In the genomic region with DNA sequence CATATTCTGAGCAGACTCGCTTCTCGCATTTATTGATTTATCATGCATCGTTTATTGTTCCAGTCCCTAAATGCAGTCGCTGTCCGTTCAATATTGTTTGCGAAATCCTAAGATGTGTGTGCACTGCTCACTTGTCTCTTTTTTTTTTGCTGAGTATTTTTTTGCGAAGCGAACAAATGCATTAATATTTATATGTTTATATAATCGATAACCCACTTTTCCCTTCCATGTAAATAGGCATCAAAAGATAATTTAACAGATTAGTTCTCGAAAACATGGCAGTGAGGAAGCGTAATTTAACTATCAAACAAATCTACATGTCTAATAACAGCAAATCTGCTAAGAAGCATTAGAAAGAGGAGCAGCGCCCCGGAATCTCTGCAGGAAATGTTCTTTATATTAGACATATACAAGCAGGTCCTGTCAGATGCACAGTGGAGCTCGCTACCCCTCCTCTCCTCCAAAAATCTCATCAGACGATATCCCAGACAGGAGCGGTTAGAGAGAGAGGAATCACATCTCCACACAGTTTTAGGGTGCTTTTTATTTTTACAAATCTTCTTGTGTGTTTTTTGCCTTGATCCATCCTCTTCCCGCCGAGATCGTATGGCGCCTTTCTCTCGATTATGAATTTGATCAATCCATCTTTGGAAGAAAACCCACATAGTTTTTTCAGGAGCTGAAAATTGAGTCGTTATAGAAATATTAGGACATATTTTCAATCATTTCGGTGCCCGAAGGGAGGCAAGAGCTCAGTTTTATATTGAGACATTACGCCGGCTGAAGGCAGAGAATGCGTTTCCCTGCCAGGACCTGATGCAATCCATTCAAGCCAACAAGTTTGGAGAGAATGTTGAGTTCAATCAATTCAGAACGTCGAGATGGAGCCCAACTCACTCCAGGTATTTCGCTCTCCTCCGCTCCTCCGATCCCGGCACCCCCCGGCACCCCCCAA, we compare ENCODE assay signal across 8 cellular contexts. TPM values are rescaled to one million over a fixed set of nuclear protein-coding genes. Genes with fewer than 3 reads are reported as not detected.
DNase-seq lines count a peak whose midpoint lies in the region; ATAC-seq, FAIRE-seq and TF ChIP-seq lines count a peak whose summit lies in the region.

A gene with protein sequence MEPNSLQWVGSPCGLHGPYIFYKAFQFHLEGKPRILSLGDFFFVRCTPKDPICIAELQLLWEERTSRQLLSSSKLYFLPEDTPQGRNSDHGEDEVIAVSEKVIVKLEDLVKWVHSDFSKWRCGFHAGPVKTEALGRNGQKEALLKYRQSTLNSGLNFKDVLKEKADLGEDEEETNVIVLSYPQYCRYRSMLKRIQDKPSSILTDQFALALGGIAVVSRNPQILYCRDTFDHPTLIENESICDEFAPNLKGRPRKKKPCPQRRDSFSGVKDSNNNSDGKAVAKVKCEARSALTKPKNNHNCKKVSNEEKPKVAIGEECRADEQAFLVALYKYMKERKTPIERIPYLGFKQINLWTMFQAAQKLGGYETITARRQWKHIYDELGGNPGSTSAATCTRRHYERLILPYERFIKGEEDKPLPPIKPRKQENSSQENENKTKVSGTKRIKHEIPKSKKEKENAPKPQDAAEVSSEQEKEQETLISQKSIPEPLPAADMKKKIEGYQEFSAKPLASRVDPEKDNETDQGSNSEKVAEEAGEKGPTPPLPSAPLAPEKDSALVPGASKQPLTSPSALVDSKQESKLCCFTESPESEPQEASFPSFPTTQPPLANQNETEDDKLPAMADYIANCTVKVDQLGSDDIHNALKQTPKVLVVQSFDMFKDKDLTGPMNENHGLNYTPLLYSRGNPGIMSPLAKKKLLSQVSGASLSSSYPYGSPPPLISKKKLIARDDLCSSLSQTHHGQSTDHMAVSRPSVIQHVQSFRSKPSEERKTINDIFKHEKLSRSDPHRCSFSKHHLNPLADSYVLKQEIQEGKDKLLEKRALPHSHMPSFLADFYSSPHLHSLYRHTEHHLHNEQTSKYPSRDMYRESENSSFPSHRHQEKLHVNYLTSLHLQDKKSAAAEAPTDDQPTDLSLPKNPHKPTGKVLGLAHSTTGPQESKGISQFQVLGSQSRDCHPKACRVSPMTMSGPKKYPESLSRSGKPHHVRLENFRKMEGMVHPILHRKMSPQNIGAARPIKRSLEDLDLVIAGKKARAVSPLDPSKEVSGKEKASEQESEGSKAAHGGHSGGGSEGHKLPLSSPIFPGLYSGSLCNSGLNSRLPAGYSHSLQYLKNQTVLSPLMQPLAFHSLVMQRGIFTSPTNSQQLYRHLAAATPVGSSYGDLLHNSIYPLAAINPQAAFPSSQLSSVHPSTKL (plus strand): TSS at position 871 of the 955 bp plus-strand sequence. CDS start 11 bp downstream, at position 882.

- CTCF ChIA-PET in CD4-positive, alpha-beta T cell (lab: Charles Lee), result interaction anchor here (0.6 to 5.1 kb wide), 8 partner anchors 33 to 1374 kb away, joined by 3 to 20 read pairs (median 6); no protein-coding TSS in a partner anchor
- CTCF ChIA-PET in PC-3 (lab: Charles Lee), result interaction anchor here (0.6 to 3.1 kb wide), 8 partner anchors 33 to 345 kb away, joined by 3 to 49 read pairs (median 12); no protein-coding TSS in a partner anchor

- peak within 1 kb of the TSS; percentile 89 for H3K4me2 ChIP-seq in PC-3 (ENCODE audit: low read length)

- no peaks in the 10 kb centered on the region for H3K27me3 ChIP-seq in CD4-positive, alpha-beta T cell (ENCODE audit: control insufficient read depth, insufficient read depth, low read length)
- H3K27me3 ChIP-seq in PC-3 (ENCODE audit: low read length) (no peaks in the 10 kb centered on the region), upper lobe of right lung (no peaks in the 10 kb centered on the region)

- H3K4me3 Mint-ChIP-seq in CD4-positive, alpha-beta T cell, result peak within 1 kb of the TSS; percentile 92
- H3K4me3 Mint-ChIP-seq in natural killer cell treated with Interleukin-12 subunit alpha and Interleukin-12 subunit beta and Interleukin-15 and Interleukin-18, amount 100 ng/mL, for 72 hours, result peak within 1 kb of the TSS; percentile 95

- H3K27ac ChIP-seq in CD4-positive, alpha-beta T cell (ENCODE audit: low read depth, low read length), result peak within 1 kb of the TSS; percentile 98
- H3K27ac ChIP-seq in PC-3 (ENCODE audit: low read length), result peak within 1 kb of the TSS; percentile 79
- H3K27ac ChIP-seq in upper lobe of right lung, result peak within 1 kb of the TSS; percentile 97

- intact Hi-C loops in CD4-positive, alpha-beta T cell (cut with DNase I, micrococcal nuclease), result loop anchor here (5.0 to 10.0 kb wide), 4 partner anchors 136 to 914 kb away; partner anchors contain the start of gene EGR2 (in 1 of the 2)
- intact Hi-C loops in PC-3 (cut with micrococcal nuclease) (loop anchor here (1.0 to 5.0 kb wide), 10 partner anchors 108 to 1084 kb away; no protein-coding TSS in a partner anchor), upper lobe of right lung (cut with DNase I) (no loop called here)

- H3K36me3 Mint-ChIP-seq in CD4-positive, alpha-beta T cell (ENCODE audit: low read depth), result peaks cover 30% of the 10 kb centered on the region
- H3K36me3 Mint-ChIP-seq in activated naive CD4-positive, alpha-beta T cell treated with anti-CD3 and anti-CD28 coated beads, Interleukin-2, amount 50 U/mL, for 72 hours, result peaks cover 27 to 32% of the 10 kb centered on the region in 2 donors
- H3K36me3 Mint-ChIP-seq in natural killer cell treated with Interleukin-12 subunit alpha and Interleukin-12 subunit beta and Interleukin-15 and Interleukin-18, amount 100 ng/mL, for 72 hours, result peaks cover 8% of the 10 kb centered on the region

- H3K36me3 ChIP-seq in PC-3 (ENCODE audit: low read depth, low read length), result no peaks in the 10 kb centered on the region
- H3K36me3 ChIP-seq in upper lobe of right lung, result no peaks in the 10 kb centered on the region

- H3K27me3 Mint-ChIP-seq in CD4-positive, alpha-beta T cell, result no peaks in the 10 kb centered on the region
- no peaks in the 10 kb centered on the region for H3K27me3 Mint-ChIP-seq in natural killer cell treated with Interleukin-12 subunit alpha and Interleukin-12 subunit beta and Interleukin-15 and Interleukin-18, amount 100 ng/mL, for 72 hours

- no peak for FAIRE-seq in frontal cortex (lab: Jason Lieb, UNC)

- no peaks in the 10 kb centered on the region for H3K9me2 ChIP-seq in PC-3 (replicated peaks; ENCODE audit: low read length)

- peak within 1 kb of the TSS; percentile 97 for H2AFZ ChIP-seq in PC-3 (ENCODE audit: low read length)

- H4K20me1 ChIP-seq in PC-3 (ENCODE audit: low read length), result no peaks in the 10 kb centered on the region

- peaks cover 60% of the 10 kb centered on the region for H3K4me1 Mint-ChIP-seq in CD4-positive, alpha-beta T cell (ENCODE audit: low read depth)
- peaks cover 51 to 64% of the 10 kb centered on the region in 2 donors for H3K4me1 Mint-ChIP-seq in natural killer cell treated with Interleukin-12 subunit alpha and Interleukin-12 subunit beta and Interleukin-15 and Interleukin-18, amount 100 ng/mL, for 72 hours (ENCODE audit: low read depth in 2 of 2)

- DNase-seq in CD4-positive, alpha-beta T cell, result peak; percentile 29 to 51 (median 36)
- DNase-seq in HFF-Myc (ENCODE audit: extremely low read depth, low read depth) (peak; percentile 68), PC-3 (peak; percentile 94), frontal cortex (ENCODE audit: low spot score in 2 of 2) (peak in 1 of 2 donors; percentile 67), upper lobe of right lung (no peak)
- DNase-seq in activated naive CD4-positive, alpha-beta T cell treated with anti-CD3 and anti-CD28 coated beads, Interleukin-2, amount 50 U/mL, for 72 hours (ENCODE audit: low spot score in 2 of 2), result peak in 1 of 2 donors; percentile 47
- no peak for DNase-seq in natural killer cell treated with Interleukin-12 subunit alpha and Interleukin-12 subunit beta and Interleukin-15 and Interleukin-18, amount 100 ng/mL, for 72 hours (ENCODE audit: low spot score)

- ATAC-seq in CD4-positive, alpha-beta T cell (ENCODE audit: poor library complexity), result peak; percentile 14
- ATAC-seq in PC-3, result no peak
- ATAC-seq in activated naive CD4-positive, alpha-beta T cell treated with anti-CD3 and anti-CD28 coated beads, Interleukin-2, amount 50 U/mL, for 72 hours, result no peak
- ATAC-seq in natural killer cell treated with Interleukin-12 subunit alpha and Interleukin-12 subunit beta and Interleukin-15 and Interleukin-18, amount 100 ng/mL, for 72 hours, result no peak
- no peak for ATAC-seq in upper lobe of right lung
- no peak for ATAC-seq in HG02610 (IDR thresholded peaks at IDR 0.05; ENCODE audit: unreplicated experiment)

- no peaks in the 10 kb centered on the region for H3K9me3 ChIP-seq in CD4-positive, alpha-beta T cell (ENCODE audit: control insufficient read depth, low read length)
- H3K9me3 ChIP-seq in PC-3 (ENCODE audit: low read length) (no peaks in the 10 kb centered on the region), upper lobe of right lung (no peaks in the 10 kb centered on the region)

- peaks cover 29% of the 10 kb centered on the region for H3K79me2 ChIP-seq in PC-3 (ENCODE audit: low read length)

- H3F3A ChIP-seq in PC-3 (ENCODE audit: low read length, unreplicated experiment), result peaks cover 19% of the 10 kb centered on the region

- POLR2A ChIA-PET in CD4-positive, alpha-beta T cell (lab: Charles Lee), result interaction anchor here (0.6 to 8.1 kb wide), 31 partner anchors 10 to 1621 kb away, joined by 3 to 103 read pairs (median 5); partner anchors contain the start of gene EGR2
- POLR2A ChIA-PET in PC-3 (lab: Charles Lee; ENCODE audit: unreplicated experiment), result interaction anchor here (0.6 to 1.8 kb wide), 6 partner anchors 46 to 1241 kb away, joined by 4 to 11 read pairs (median 6); no protein-coding TSS in a partner anchor

- BruUV-seq in PC-3 (replicated peaks; lab: Mats Ljungman, UMichigan), result no TSS peak

- H3K9me3 Mint-ChIP-seq in CD4-positive, alpha-beta T cell, result no peaks in the 10 kb centered on the region
- no peaks in the 10 kb centered on the region for H3K9me3 Mint-ChIP-seq in activated naive CD4-positive, alpha-beta T cell treated with anti-CD3 and anti-CD28 coated beads, Interleukin-2, amount 50 U/mL, for 72 hours
- H3K9me3 Mint-ChIP-seq in natural killer cell treated with Interleukin-12 subunit alpha and Interleukin-12 subunit beta and Interleukin-15 and Interleukin-18, amount 100 ng/mL, for 72 hours, result no peaks in the 10 kb centered on the region

- TF ChIP-seq CTCF in CD4-positive, alpha-beta T cell (IDR thresholded peaks at IDR 0.05), result no peak
- no peak for TF ChIP-seq CTCF in HFF-Myc (IDR thresholded peaks at IDR 0.05; ENCODE audit: low read depth, low read length, missing control alignments)
- TF ChIP-seq CTCF in PC-3 (conservative IDR thresholded peaks at IDR 0.05; ENCODE audit: low read depth, low read length), result peak; percentile 44
- TF ChIP-seq CTCF in upper lobe of right lung (IDR thresholded peaks at IDR 0.05), result no peak

- peak within 1 kb of the TSS; percentile 72 for H3K9ac ChIP-seq in PC-3 (ENCODE audit: low read length)

- H3K27ac Mint-ChIP-seq in CD4-positive, alpha-beta T cell, result peak within 1 kb of the TSS; percentile 91
- H3K27ac Mint-ChIP-seq in activated naive CD4-positive, alpha-beta T cell treated with anti-CD3 and anti-CD28 coated beads, Interleukin-2, amount 50 U/mL, for 72 hours, result peak within 1 kb of the TSS; percentile 95 to 98
- H3K27ac Mint-ChIP-seq in natural killer cell treated with Interleukin-12 subunit alpha and Interleukin-12 subunit beta and Interleukin-15 and Interleukin-18, amount 100 ng/mL, for 72 hours, result peak within 1 kb of the TSS; percentile 90 to 93

- H3K4me3 ChIP-seq in HFF-Myc (replicated peaks; ENCODE audit: low read depth, low read length), result peak within 1 kb of the TSS; percentile 69
- peak within 1 kb of the TSS; percentile 75 for H3K4me3 ChIP-seq in PC-3 (ENCODE audit: low read length)
- peak within 1 kb of the TSS; percentile 89 for H3K4me3 ChIP-seq in upper lobe of right lung

- peaks cover 52% of the 10 kb centered on the region for H3K4me1 ChIP-seq in PC-3 (ENCODE audit: insufficient read depth, low read length)
- H3K4me1 ChIP-seq in upper lobe of right lung, result peaks cover 30% of the 10 kb centered on the region

RNA-seq across cellular contexts. Expression of the gene that starts here (rescaled TPM):
- total RNA-seq in CD4-positive, alpha-beta T cell, result 10 to 100 TPM; 49.2 to 51.3 TPM
- total RNA-seq in PC-3 (2014; rRNA removed), result 24.5 and 26.4 TPM in 2 replicates
- total RNA-seq in activated naive CD4-positive, alpha-beta T cell treated with anti-CD3 and anti-CD28 coated beads, Interleukin-2, amount 50 U/mL, for 72 hours, result 10 to 100 TPM; 52.1 to 95.4 TPM
- 19.6 TPM for total RNA-seq in frontal cortex
- total RNA-seq in natural killer cell treated with Interleukin-12 subunit alpha and Interleukin-12 subunit beta and Interleukin-15 and Interleukin-18, amount 100 ng/mL, for 72 hours, result 10 to 100 TPM; 46.1 to 51.7 TPM
- total RNA-seq in upper lobe of right lung, result 34.1 TPM

Comparison
In these comparisons a context has a peak if more than half of its experiments do, and no peak if none do; other contexts are left out.
1. DNase-seq: peak in CD4-positive, alpha-beta T cell (10 of 10), HFF-Myc (single experiment) and PC-3 (single experiment); none in natural killer cell treated with Interleukin-12 subunit alpha and Interleukin-12 subunit beta and Interleukin-15 and Interleukin-18, amount 100 ng/mL, for 72 hours (single experiment) and upper lobe of right lung (single experiment).
2. Peak in every context shown above with its lines, with median percentiles within 50 percentile points of each other: H3K27ac ChIP-seq, H3K27ac Mint-ChIP-seq and H3K4me3 ChIP-seq.